ENCODE assay signal across 1 cellular context in the genomic region with DNA sequence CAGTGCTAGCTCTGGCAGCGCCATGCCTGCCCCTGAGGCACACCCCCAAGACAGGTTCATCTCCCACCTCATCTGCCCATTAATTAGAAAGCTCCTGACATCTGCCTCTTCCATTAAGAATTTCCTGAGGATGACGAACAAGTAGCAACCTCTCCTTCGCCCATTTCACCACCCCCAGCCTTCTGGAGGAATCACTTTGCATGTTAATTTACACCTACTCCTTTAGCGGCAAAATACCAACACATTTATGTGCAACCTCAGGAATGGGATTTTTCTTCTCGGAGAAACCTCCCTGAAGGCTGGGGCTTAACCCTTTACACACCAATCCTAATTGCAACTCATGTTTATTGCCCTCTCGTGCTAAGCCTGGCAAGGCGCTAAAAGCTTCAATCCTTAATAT.
TF ChIP-seq lines count a peak whose summit lies in the region.

No MANE protein-coding gene starts in this region.

TF ChIP-seq in H1, 55 proteins besides CTCF, POLR2A, EP300 and RAD21:
- TF ChIP-seq NANOG (IDR thresholded peaks at IDR 0.05; ENCODE audit: insufficient read depth, low read depth, low read length, poor library complexity, severe bottlenecking), result no peak
- TF ChIP-seq CBX5 (IDR thresholded peaks at IDR 0.05; ENCODE audit: low read depth, low read length), result no peak
- no peak for TF ChIP-seq MAX (IDR thresholded peaks at IDR 0.05)
- TF ChIP-seq ASH2L (IDR thresholded peaks at IDR 0.05; ENCODE audit: low read length), result no peak
- TF ChIP-seq POLR2AphosphoS5 (IDR thresholded peaks at IDR 0.05; ENCODE audit: low read depth, low read length), result no peak
- TF ChIP-seq BCL11A (IDR thresholded peaks at IDR 0.05; ENCODE audit: low read depth in 2 of 2, low read length in 2 of 2), result no peak
- TF ChIP-seq ZNF274 (IDR thresholded peaks at IDR 0.05; ENCODE audit: borderline replicate concordance, extremely low read depth, low read length), result no peak
- TF ChIP-seq, protein P1, sequence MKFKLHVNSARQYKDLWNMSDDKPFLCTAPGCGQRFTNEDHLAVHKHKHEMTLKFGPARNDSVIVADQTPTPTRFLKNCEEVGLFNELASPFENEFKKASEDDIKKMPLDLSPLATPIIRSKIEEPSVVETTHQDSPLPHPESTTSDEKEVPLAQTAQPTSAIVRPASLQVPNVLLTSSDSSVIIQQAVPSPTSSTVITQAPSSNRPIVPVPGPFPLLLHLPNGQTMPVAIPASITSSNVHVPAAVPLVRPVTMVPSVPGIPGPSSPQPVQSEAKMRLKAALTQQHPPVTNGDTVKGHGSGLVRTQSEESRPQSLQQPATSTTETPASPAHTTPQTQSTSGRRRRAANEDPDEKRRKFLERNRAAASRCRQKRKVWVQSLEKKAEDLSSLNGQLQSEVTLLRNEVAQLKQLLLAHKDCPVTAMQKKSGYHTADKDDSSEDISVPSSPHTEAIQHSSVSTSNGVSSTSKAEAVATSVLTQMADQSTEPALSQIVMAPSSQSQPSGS (IDR thresholded peaks at IDR 0.05; ENCODE audit: low read length), result no peak
- no peak for TF ChIP-seq TAF7 (optimal IDR thresholded peaks at IDR 0.05; ENCODE audit: borderline replicate concordance, low read depth, low read length)
- TF ChIP-seq KDM4A (IDR thresholded peaks at IDR 0.05; ENCODE audit: low read depth, low read length, severe bottlenecking), result no peak
- no peak for TF ChIP-seq MAFK (IDR thresholded peaks at IDR 0.05; ENCODE audit: low read depth, low read length)
- no peak for TF ChIP-seq YY1 (IDR thresholded peaks at IDR 0.05; ENCODE audit: low read depth, low read length)
- TF ChIP-seq EZH2 (IDR thresholded peaks at IDR 0.05; ENCODE audit: low read depth, low read length, severe bottlenecking), result no peak
- TF ChIP-seq RXRA (IDR thresholded peaks at IDR 0.05; ENCODE audit: insufficient read depth, low read depth, low read length), result no peak
- TF ChIP-seq BRCA1 (IDR thresholded peaks at IDR 0.05; ENCODE audit: low read depth, low read length), result no peak
